ENCODE assay signal across 11 cellular contexts in genomic region chr6:125918230-125918629, GRCh38. TPM values are rescaled to one million over a fixed set of nuclear protein-coding genes. Genes with fewer than 3 reads are reported as not detected.
A peak's percentile ranks its signal among the peaks of the same experiment; 100 is the strongest.
DNase-seq lines count a peak whose midpoint lies in the region; ATAC-seq, FAIRE-seq and TF ChIP-seq lines count a peak whose summit lies in the region.
"Had no signal": no experiment of that assay in that cellular context is flagged by ENCODE, and none has a peak within 500 bp of the region (broad histone marks: within the 10 kb centered on the region; RNA-seq: fewer than 3 reads in every experiment).

No MANE protein-coding gene starts in this region.

- peaks cover 23% of the 10 kb centered on the region for H3K4me1 ChIP-seq in keratinocyte (ENCODE audit: control insufficient read depth, extremely low read depth, insufficient read depth, low read length)
- H3K4me1 ChIP-seq in spleen = peaks cover 3 to 46% (median 27%) of the 10 kb centered on the region in 6 donors
- H3K4me1 ChIP-seq in A673 (ENCODE audit: insufficient read depth, low read length, poor library complexity, severe bottlenecking) = peaks cover 22% of the 10 kb centered on the region

- peaks cover 3 to 9% of the 10 kb centered on the region in 2 experiments for H3K36me3 ChIP-seq in keratinocyte (ENCODE audit: control insufficient read depth in 2 of 2, extremely low read depth in 1 of 2, insufficient read depth in 2 of 2, low read length in 2 of 2)
- peaks cover under 1 to 76% (median 44%) of the 10 kb centered on the region in 6 donors for H3K36me3 ChIP-seq in spleen
- H3K36me3 ChIP-seq in A673 (ENCODE audit: insufficient read depth, low read length, poor library complexity, severe bottlenecking) = no peaks in the 10 kb centered on the region

- peak overlapping the region; percentile 76 for H2AFZ ChIP-seq in keratinocyte (ENCODE audit: control insufficient read depth, low read length)

- WGBS in spleen, 5 donors = 76 to 87% (median 83%) methylated on average over 4 of the region's 4 CpGs

- no peaks in the 10 kb centered on the region for H4K20me1 ChIP-seq in keratinocyte (ENCODE audit: control insufficient read depth, extremely low read depth, insufficient read depth, low read length)

- peaks cover 96% of the 10 kb centered on the region for H3K36me3 Mint-ChIP-seq in activated T-helper 17 cell treated with anti-CD3 and anti-CD28 coated beads, Interleukin-2, amount 50 U/mL, for 72 hours (ENCODE audit: low read depth)

- no peak for ATAC-seq in activated T-helper 17 cell treated with anti-CD3 and anti-CD28 coated beads, Interleukin-2, amount 50 U/mL, for 72 hours (replicated peaks)

- no peak for TF ChIP-seq POLR2A in spleen (IDR thresholded peaks at IDR 0.05)

- peak overlapping the region; percentile 92 for H3K27ac Mint-ChIP-seq in activated T-helper 17 cell treated with anti-CD3 and anti-CD28 coated beads, Interleukin-2, amount 50 U/mL, for 72 hours

- POLR2A ChIA-PET in A673 (lab: Charles Lee; ENCODE audit: low non-redundant PET) = no interaction called here

- H3K4me3 ChIP-seq in keratinocyte (ENCODE audit: control insufficient read depth in 2 of 3, extremely low read depth in 1 of 3, insufficient read depth in 2 of 3, low read depth in 1 of 3, low read length in 3 of 3) = no peak overlapping the region
- no peak overlapping the region for H3K4me3 ChIP-seq in spleen
- H3K4me3 ChIP-seq in A673 (ENCODE audit: low read depth, low read length, poor library complexity, severe bottlenecking) = no peak overlapping the region

- H3K27me3 ChIP-seq in keratinocyte (ENCODE audit: control insufficient read depth, extremely low read depth, insufficient read depth, low read length) (no peaks in the 10 kb centered on the region), spleen (replicated peaks in 1 of 7) (no peaks in the 10 kb centered on the region), A673 (replicated peaks; ENCODE audit: insufficient read depth, low read depth, low read length, poor library complexity) (no peaks in the 10 kb centered on the region)

- peak overlapping the region; percentile 82 for H3K4me3 Mint-ChIP-seq in activated T-helper 17 cell treated with anti-CD3 and anti-CD28 coated beads, Interleukin-2, amount 50 U/mL, for 72 hours

- H3K4me1 Mint-ChIP-seq in activated T-helper 17 cell treated with anti-CD3 and anti-CD28 coated beads, Interleukin-2, amount 50 U/mL, for 72 hours = peaks cover 32% of the 10 kb centered on the region

- no TSS peak for BruUV-seq in A673 (replicated peaks; lab: Mats Ljungman, UMichigan)

- intact Hi-C loops in spleen (cut with DNase I; ENCODE audit: low total_unique reads) (no loop called here), A673 (cut with micrococcal nuclease; ENCODE audit: unreplicated experiment) (no loop called here)

- dilution Hi-C loops in keratinocyte (cut with MboI; ENCODE audit: extremely low pct_ligation_motif_present, low sequenced_read_pairs) = no loop called here

- peak overlapping the region; percentile 89 for H3K4me2 ChIP-seq in keratinocyte (ENCODE audit: control insufficient read depth, extremely low read depth, insufficient read depth, low read depth, low read length)

- no peaks in the 10 kb centered on the region for H3K79me2 ChIP-seq in keratinocyte (ENCODE audit: control insufficient read depth, insufficient read depth, low read length)

- peak overlapping the region; percentile 84 for H3K9ac ChIP-seq in keratinocyte (ENCODE audit: control insufficient read depth, extremely low read depth, insufficient read depth, low read length)

- H3K9me3 ChIP-seq in keratinocyte (ENCODE audit: control insufficient read depth, low read depth, low read length) (no peaks in the 10 kb centered on the region), spleen (no peaks in the 10 kb centered on the region), A673 (ENCODE audit: low read depth, low read length, poor library complexity, severe bottlenecking) (no peaks in the 10 kb centered on the region)

- DNase-seq in DMS153 (lab: John Stamatoyannopoulos, UW) = peak; percentile 22
- no peak for DNase-seq in DMS153 treated with DMSO at 0.1 percent for 48 hours (lab: John Stamatoyannopoulos, UW; ENCODE audit: unreplicated experiment)
- DNase-seq in keratinocyte (ENCODE audit: low read depth, low spot score) = no peak
- DNase-seq in spleen = no peak
- no peak for DNase-seq in NCI-H524 treated with DMSO at 0.1 percent for 48 hours (lab: John Stamatoyannopoulos, UW)
- DNase-seq in kidney glomerular epithelial cell (lab: John Stamatoyannopoulos, UW) = no peak
- DNase-seq in A673 (ENCODE audit: low spot score) = no peak
- DNase-seq: NCI-H1436, T-helper 9 cell had no signal

- FAIRE-seq in keratinocyte (lab: Jason Lieb, UNC) = no peak

- no peaks in the 10 kb centered on the region for H3K27me3 Mint-ChIP-seq in activated T-helper 17 cell treated with anti-CD3 and anti-CD28 coated beads, Interleukin-2, amount 50 U/mL, for 72 hours

- TF ChIP-seq CTCF in keratinocyte (optimal IDR thresholded peaks at IDR 0.05 in 1 of 3, IDR thresholded peaks at IDR 0.05 in 1 of 3, conservative IDR thresholded peaks at IDR 0.05 in 1 of 3; ENCODE audit: extremely low read depth in 1 of 3, insufficient read depth in 2 of 3, low read length in 3 of 3) = no peak
- no peak for TF ChIP-seq CTCF in spleen (IDR thresholded peaks at IDR 0.05 in 8 of 11, conservative IDR thresholded peaks at IDR 0.05 in 3 of 11)
- TF ChIP-seq CTCF in A673 (conservative IDR thresholded peaks at IDR 0.05; ENCODE audit: low read depth, low read length) = no peak

- H3K27ac ChIP-seq in keratinocyte (ENCODE audit: control insufficient read depth, insufficient read depth, low read length) (peak overlapping the region; percentile 89), spleen (peak overlapping the region; percentile 49 to 86 (median 78)), A673 (ENCODE audit: low read depth, low read length, poor library complexity, severe bottlenecking) (no peak overlapping the region)
- H3K27ac ChIP-seq: 22Rv1 had no signal

- no peaks in the 10 kb centered on the region for H3K9me3 Mint-ChIP-seq in activated T-helper 17 cell treated with anti-CD3 and anti-CD28 coated beads, Interleukin-2, amount 50 U/mL, for 72 hours

- no peaks in the 10 kb centered on the region for H3K9me1 ChIP-seq in keratinocyte (ENCODE audit: control insufficient read depth, extremely low read depth, insufficient read depth, low read length)

- CTCF ChIA-PET in A673 (lab: Charles Lee) = no interaction called here

RNA-seq across cellular contexts. Expression of gene HINT3, which starts 38.3 kb away (rescaled TPM):
- 1 to 10 TPM; 6.2 to 8.2 TPM for total RNA-seq in activated T-helper 17 cell treated with anti-CD3 and anti-CD28 coated beads, Interleukin-2, amount 50 U/mL, for 72 hours
- 1.5 to 3.9 TPM (median 2.9 TPM) in 3 replicates for polyA plus RNA-seq in keratinocyte
- polyA plus RNA-seq in keratinocyte (2011; ENCODE audit: low read depth) = 39.6 TPM
- 3.5 and 4.5 TPM in 2 replicates for polyA plus RNA-seq in keratinocyte (2011; cell fraction: cytosol; rRNA removed)
- polyA plus RNA-seq in keratinocyte (2011; cell fraction: nucleus; rRNA removed) = 1.9 TPM in 2 replicates
- 7.4 and 19.7 TPM in 2 replicates for polyA plus RNA-seq in keratinocyte (2012; ENCODE audit: low replicate concordance)
- 0.52 to 1.4 TPM (median 0.99 TPM) in 3 replicates for polyA minus RNA-seq in keratinocyte
- polyA minus RNA-seq in keratinocyte (2011; cell fraction: cytosol; rRNA and poly(A)+ RNA removed) = 6.7 TPM
- 1.9 and 3.3 TPM in 2 replicates for polyA minus RNA-seq in keratinocyte (2011; cell fraction: nucleus; rRNA and poly(A)+ RNA removed)
- 10 to 100 TPM; 13.4 to 18.6 (median 16.0) TPM for total RNA-seq in spleen
- polyA plus RNA-seq in spleen = 1 to 10 TPM; 5.0 to 8.5 (median 6.3) TPM
- total RNA-seq in A673 (2021) = 15.0 and 15.8 TPM in 2 replicates
